11 cellular contexts compared by ENCODE assay signal in the genomic region with DNA sequence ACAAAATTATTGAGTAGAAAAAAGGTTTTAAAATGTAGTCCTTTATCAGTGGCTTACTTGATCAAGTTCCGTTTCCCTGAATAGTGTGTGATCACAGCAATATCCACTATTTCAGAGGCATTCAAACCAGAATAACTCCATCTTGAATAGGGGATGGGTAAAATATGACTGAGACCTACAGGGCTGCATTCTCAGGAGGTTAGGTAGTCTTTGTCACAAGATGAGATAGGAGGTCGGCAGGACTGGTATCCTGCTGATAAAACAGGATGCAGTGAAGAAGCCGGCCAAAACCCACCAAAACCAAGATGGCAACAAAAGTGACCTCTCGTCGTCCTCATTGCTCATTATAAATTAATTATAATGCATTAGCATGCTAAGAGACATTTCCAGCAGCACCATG. TPM values are rescaled to one million over a fixed set of nuclear protein-coding genes. Genes with fewer than 3 reads are reported as not detected.
"Had no signal": no experiment of that assay in that cellular context is flagged by ENCODE, and none has a peak within 500 bp of the region (broad histone marks: within the 10 kb centered on the region; RNA-seq: fewer than 3 reads in every experiment).

No MANE protein-coding gene starts in this region.

- H3K9me3 ChIP-seq: HAP-1 had no signal

- DNase-seq: GM23248, GOT3, H7, H9, HCEC 1CT, HFFc6 had no signal

- H3K27ac ChIP-seq: GM23248 had no signal

- H3K4me3 ChIP-seq: GM23248, GM23338, HAP-1 had no signal

- H3K4me2 ChIP-seq: GM23338 had no signal

- H2AFZ ChIP-seq: GM23248, GM23338 had no signal

- H3K9ac ChIP-seq: GM23248 had no signal

- H3K27ac Mint-ChIP-seq: GM23338, H9, HFFc6 had no signal

- H3K4me3 Mint-ChIP-seq: GM23338, H9 had no signal

- ATAC-seq: GM23338, HCT116 had no signal

- H3K9me3 Mint-ChIP-seq: GM23338, HFFc6 had no signal

- H3K36me3 ChIP-seq: HAP-1 had no signal

RNA-seq across cellular contexts. Expression of a gene that starts 27.2 kb away (rescaled TPM):
- total RNA-seq: GM23248, H4, HFFc6 had no signal
- polyA plus RNA-seq: GM23248 had no signal

RNA-seq across cellular contexts. Expression of a gene that starts 32.0 kb away (rescaled TPM):
- total RNA-seq: GM23338, H1, H9 had no signal
- polyA plus RNA-seq: GM23338, H1 had no signal
